2 cellular contexts compared by ENCODE assay signal in the genomic region with DNA sequence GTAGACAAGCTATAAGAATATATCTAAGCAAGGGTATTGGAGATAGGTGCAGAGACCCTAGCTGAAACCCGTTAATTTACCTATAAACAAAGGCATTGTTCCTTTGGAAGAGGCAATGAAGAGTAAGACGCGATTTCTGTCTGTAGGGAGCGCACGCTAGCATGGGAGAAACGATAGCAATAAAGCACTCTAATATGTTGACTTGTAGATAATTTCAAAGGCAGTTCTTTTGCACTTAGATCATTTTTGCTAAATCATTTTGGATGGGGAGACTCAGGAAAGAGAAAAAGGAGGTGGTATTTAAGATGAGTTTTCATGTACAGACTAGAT.
TF ChIP-seq lines count a peak whose summit lies in the region.

No MANE protein-coding gene starts in this region.

TF ChIP-seq in A549, 52 proteins besides CTCF, POLR2A, EP300 and RAD21:
- TF ChIP-seq, protein P1, sequence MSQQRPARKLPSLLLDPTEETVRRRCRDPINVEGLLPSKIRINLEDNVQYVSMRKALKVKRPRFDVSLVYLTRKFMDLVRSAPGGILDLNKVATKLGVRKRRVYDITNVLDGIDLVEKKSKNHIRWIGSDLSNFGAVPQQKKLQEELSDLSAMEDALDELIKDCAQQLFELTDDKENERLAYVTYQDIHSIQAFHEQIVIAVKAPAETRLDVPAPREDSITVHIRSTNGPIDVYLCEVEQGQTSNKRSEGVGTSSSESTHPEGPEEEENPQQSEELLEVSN (IDR thresholded peaks at IDR 0.05; ENCODE audit: borderline replicate concordance, low read depth), result no peak
- TF ChIP-seq CBX8 (IDR thresholded peaks at IDR 0.05), result no peak
- 0 out of 2 replicates have a peak, but pooled peaks have one; percentile 61 for TF ChIP-seq FOSB (CRISPR knock-in tag; IDR thresholded peaks at IDR 0.05)
- TF ChIP-seq, protein P2, sequence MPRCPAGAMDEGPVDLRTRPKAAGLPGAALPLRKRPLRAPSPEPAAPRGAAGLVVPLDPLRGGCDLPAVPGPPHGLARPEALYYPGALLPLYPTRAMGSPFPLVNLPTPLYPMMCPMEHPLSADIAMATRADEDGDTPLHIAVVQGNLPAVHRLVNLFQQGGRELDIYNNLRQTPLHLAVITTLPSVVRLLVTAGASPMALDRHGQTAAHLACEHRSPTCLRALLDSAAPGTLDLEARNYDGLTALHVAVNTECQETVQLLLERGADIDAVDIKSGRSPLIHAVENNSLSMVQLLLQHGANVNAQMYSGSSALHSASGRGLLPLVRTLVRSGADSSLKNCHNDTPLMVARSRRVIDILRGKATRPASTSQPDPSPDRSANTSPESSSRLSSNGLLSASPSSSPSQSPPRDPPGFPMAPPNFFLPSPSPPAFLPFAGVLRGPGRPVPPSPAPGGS (IDR thresholded peaks at IDR 0.05), result no peak

TF ChIP-seq in GM12878, 131 proteins besides CTCF, POLR2A, EP300 and RAD21:
- TF ChIP-seq, protein P3, sequence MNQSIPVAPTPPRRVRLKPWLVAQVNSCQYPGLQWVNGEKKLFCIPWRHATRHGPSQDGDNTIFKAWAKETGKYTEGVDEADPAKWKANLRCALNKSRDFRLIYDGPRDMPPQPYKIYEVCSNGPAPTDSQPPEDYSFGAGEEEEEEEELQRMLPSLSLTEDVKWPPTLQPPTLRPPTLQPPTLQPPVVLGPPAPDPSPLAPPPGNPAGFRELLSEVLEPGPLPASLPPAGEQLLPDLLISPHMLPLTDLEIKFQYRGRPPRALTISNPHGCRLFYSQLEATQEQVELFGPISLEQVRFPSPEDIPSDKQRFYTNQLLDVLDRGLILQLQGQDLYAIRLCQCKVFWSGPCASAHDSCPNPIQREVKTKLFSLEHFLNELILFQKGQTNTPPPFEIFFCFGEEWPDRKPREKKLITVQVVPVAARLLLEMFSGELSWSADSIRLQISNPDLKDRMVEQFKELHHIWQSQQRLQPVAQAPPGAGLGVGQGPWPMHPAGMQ (IDR thresholded peaks at IDR 0.05; ENCODE audit: borderline replicate concordance), result no peak
- 0 out of 2 replicates have a peak, but pooled peaks have one; percentile 5 for TF ChIP-seq RAD51 (IDR thresholded peaks at IDR 0.05)
